In genomic region chr18:45733535-45733934, GRCh38 we compare ENCODE assay signal across 2 cellular contexts.
TF ChIP-seq lines count a peak whose summit lies in the region.

No MANE protein-coding gene starts in this region.

TF ChIP-seq in HCT116, 20 proteins besides CTCF, POLR2A, EP300 and RAD21:
- TF ChIP-seq EGR1 (IDR thresholded peaks at IDR 0.05; ENCODE audit: low read depth) (no peak), ZNF274 (IDR thresholded peaks at IDR 0.05; ENCODE audit: low read depth, low read length) (no peak), ELF1 (IDR thresholded peaks at IDR 0.05; ENCODE audit: borderline replicate concordance, low read depth) (no peak), JUND (IDR thresholded peaks at IDR 0.05) (no peak), MAX (IDR thresholded peaks at IDR 0.05) (no peak), TCF7L2 (IDR thresholded peaks at IDR 0.05; ENCODE audit: borderline replicate concordance, extremely low read depth, insufficient read depth, insufficient read length) (no peak), ZFX (IDR thresholded peaks at IDR 0.05) (no peak), YY1 (IDR thresholded peaks at IDR 0.05; ENCODE audit: extremely low read depth, insufficient replicate concordance, low read depth, low read length) (no peak), EZH2phosphoT487 (IDR thresholded peaks at IDR 0.05; ENCODE audit: borderline replicate concordance) (no peak), REST (IDR thresholded peaks at IDR 0.05; ENCODE audit: low read depth) (no peak)

TF ChIP-seq in GM12878, 131 proteins besides CTCF, POLR2A, EP300 and RAD21:
- TF ChIP-seq MEF2A (IDR thresholded peaks at IDR 0.05; ENCODE audit: insufficient read depth, low read depth, low read length) = no peak
- no peak for TF ChIP-seq BMI1 (IDR thresholded peaks at IDR 0.05; ENCODE audit: borderline replicate concordance)
- no peak for TF ChIP-seq PAX8 (IDR thresholded peaks at IDR 0.05)
- no peak for TF ChIP-seq REST (IDR thresholded peaks at IDR 0.05; ENCODE audit: low read depth, low read length)
- TF ChIP-seq STAT3 (IDR thresholded peaks at IDR 0.05; ENCODE audit: low read depth, low read length) = no peak
- no peak for TF ChIP-seq SRF (IDR thresholded peaks at IDR 0.05; ENCODE audit: low read depth in 2 of 2, low read length in 2 of 2)
- no peak for TF ChIP-seq RELA (IDR thresholded peaks at IDR 0.05; ENCODE audit: borderline replicate concordance, partially characterized antibody)
- TF ChIP-seq PRDM15 (CRISPR knock-in tag; IDR thresholded peaks at IDR 0.05) = no peak
- TF ChIP-seq BACH1 (IDR thresholded peaks at IDR 0.05; ENCODE audit: borderline replicate concordance) = no peak
- no peak for TF ChIP-seq MLLT1 (IDR thresholded peaks at IDR 0.05)
- TF ChIP-seq ZNF592 (IDR thresholded peaks at IDR 0.05) = no peak
- no peak for TF ChIP-seq SMARCA5 (IDR thresholded peaks at IDR 0.05)
- no peak for TF ChIP-seq RCOR1 (conservative IDR thresholded peaks at IDR 0.05; ENCODE audit: low read depth, low read length)
- no peak for TF ChIP-seq RB1 (IDR thresholded peaks at IDR 0.05; ENCODE audit: borderline replicate concordance)
- no peak for TF ChIP-seq SKIL (IDR thresholded peaks at IDR 0.05; ENCODE audit: low read depth, poor library complexity, severe bottlenecking)
- no peak for TF ChIP-seq TCF12 (IDR thresholded peaks at IDR 0.05; ENCODE audit: low read depth, low read length)
